In the genomic region with DNA sequence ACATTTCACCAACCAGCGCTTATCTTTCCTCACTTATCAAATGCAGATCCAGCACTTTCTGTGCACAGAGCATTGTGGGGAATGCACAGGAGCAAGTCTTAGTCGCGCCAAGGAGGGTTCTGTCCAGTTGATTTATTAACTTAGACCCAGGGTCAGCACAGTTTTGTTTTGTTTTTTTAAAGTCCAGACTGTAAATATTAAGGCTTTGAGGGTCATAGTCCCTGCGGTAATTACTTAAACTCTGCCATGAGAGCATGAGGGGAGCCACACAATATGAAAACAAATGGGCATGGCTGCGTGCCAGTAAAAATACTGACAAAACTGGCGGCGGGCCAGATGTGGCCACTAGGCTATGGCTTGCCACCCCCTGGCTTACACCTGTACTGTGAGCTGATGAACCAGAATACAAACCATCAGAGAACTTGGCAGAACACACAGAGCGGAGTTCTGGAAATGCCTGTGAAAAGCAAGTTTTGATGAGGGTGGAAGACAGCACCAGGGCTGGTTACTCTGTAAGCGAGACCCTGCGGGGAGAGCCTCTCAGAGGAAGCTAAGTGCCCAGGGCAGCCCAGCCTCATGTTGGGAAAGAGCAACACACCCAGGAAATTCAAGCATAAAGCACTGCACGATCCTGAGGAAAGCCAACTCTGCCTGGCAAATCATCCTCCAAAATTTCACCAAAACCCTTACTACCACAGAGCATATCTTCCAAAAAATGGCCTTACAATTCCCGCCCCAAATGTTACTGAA, we compare ENCODE assay signal across 1 cellular context.
TF ChIP-seq lines count a peak whose summit lies in the region.

No MANE protein-coding gene starts in this region.

TF ChIP-seq in SK-N-SH, 30 proteins besides CTCF, POLR2A, EP300 and RAD21 (continued from another document):
- no peak for TF ChIP-seq USF2 (IDR thresholded peaks at IDR 0.05; ENCODE audit: borderline replicate concordance, low read depth, low read length)
- TF ChIP-seq RCOR1 (IDR thresholded peaks at IDR 0.05; ENCODE audit: low read length), result no peak
- no peak for TF ChIP-seq PBX3 (IDR thresholded peaks at IDR 0.05)
- TF ChIP-seq POLR2AphosphoS5 (IDR thresholded peaks at IDR 0.05; ENCODE audit: low read depth, low read length), result no peak
- no peak for TF ChIP-seq SMC3 (IDR thresholded peaks at IDR 0.05; ENCODE audit: low read depth, low read length)
- no peak for TF ChIP-seq JUND (IDR thresholded peaks at IDR 0.05)
- TF ChIP-seq TAF1 (IDR thresholded peaks at IDR 0.05; ENCODE audit: borderline replicate concordance, low read depth, low read length), result no peak
- peak; percentile 63; the same call in 1 of the 2 replicates for TF ChIP-seq FOXJ3 (CRISPR knock-in tag; IDR thresholded peaks at IDR 0.05)
- no peak; the same call in 1 of the 2 replicates for TF ChIP-seq NFIC (IDR thresholded peaks at IDR 0.05; ENCODE audit: borderline replicate concordance)
